Comparison of ENCODE assay signal across 17 cellular contexts in the genomic region with DNA sequence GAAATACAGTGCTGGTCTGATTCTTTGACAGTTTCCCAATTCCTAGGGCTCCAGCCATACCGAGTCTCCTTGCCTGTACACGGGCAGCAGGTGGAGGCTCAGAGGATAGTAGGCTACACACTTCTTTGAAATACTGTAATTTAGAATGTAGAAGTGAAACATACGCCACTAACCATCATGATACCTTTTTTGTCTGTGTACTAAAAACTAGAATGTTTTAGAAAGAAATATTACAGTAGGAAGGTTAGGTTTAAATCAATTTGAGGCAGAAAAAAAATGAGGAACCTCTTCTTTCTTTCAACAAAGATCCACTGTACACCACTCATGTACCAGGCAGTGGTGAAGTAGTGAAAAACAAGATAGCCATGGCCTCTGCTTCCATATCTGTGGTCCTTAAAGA.
DNase-seq lines count a peak whose midpoint lies in the region; ATAC-seq and TF ChIP-seq lines count a peak whose summit lies in the region.
"Had no signal": no experiment of that assay in that cellular context is flagged by ENCODE, and none has a peak within 500 bp of the region (broad histone marks: within the 10 kb centered on the region; RNA-seq: fewer than 3 reads in every experiment).

No MANE protein-coding gene starts in this region.

- peak overlapping the region; percentile 78 for H3K27ac Mint-ChIP-seq in activated T-cell treated with anti-CD3 and anti-CD28 coated beads, Interleukin-2, amount 50 U/mL, for 24 hours
- peak overlapping the region; percentile 17 for H3K27ac Mint-ChIP-seq in stimulated activated effector memory CD8-positive, alpha-beta T cell treated with anti-CD3 and anti-CD28 coated beads, Interleukin-12 subunit alpha, Interleukin-12 subunit beta, amount 100 ng/mL, for 72 hours
- H3K27ac Mint-ChIP-seq: activated CD8-positive, alpha-beta memory T cell treated with anti-CD3 and anti-CD28 coated beads, Interleukin-2, amount 10 ng/mL, durations not matched to agents 7 days and 5 days; type B pancreatic cell had no signal

- H3K27me3 Mint-ChIP-seq in activated T-cell treated with anti-CD3 and anti-CD28 coated beads, Interleukin-2, amount 50 U/mL, for 24 hours: peaks cover 89% of the 10 kb centered on the region

- peaks cover 46% of the 10 kb centered on the region for H3K4me1 Mint-ChIP-seq in activated T-cell treated with anti-CD3 and anti-CD28 coated beads, Interleukin-2, amount 50 U/mL, for 24 hours (ENCODE audit: low read depth)
- H3K4me1 Mint-ChIP-seq in stimulated activated effector memory CD8-positive, alpha-beta T cell treated with anti-CD3 and anti-CD28 coated beads, Interleukin-12 subunit alpha, Interleukin-12 subunit beta, amount 100 ng/mL, for 72 hours: peaks cover 30% of the 10 kb centered on the region

- no peak for TF ChIP-seq POLR2A in erythroblast (IDR thresholded peaks at IDR 0.05; ENCODE audit: low read length)

- H3K9me3 Mint-ChIP-seq in activated T-cell treated with anti-CD3 and anti-CD28 coated beads, Interleukin-2, amount 50 U/mL, for 24 hours: no peaks in the 10 kb centered on the region
- no peaks in the 10 kb centered on the region for H3K9me3 Mint-ChIP-seq in stimulated activated effector memory CD8-positive, alpha-beta T cell treated with anti-CD3 and anti-CD28 coated beads, Interleukin-12 subunit alpha, Interleukin-12 subunit beta, amount 100 ng/mL, for 72 hours
- H3K9me3 Mint-ChIP-seq: neural crest cell, type B pancreatic cell had no signal

- DNase-seq in activated T-cell treated with anti-CD3 and anti-CD28 coated beads, Interleukin-2, amount 50 U/mL, for 24 hours: no peak
- DNase-seq in activated T-cell treated with anti-CD3 and anti-CD28 coated beads for 4 hours: no peak
- DNase-seq in stimulated activated effector memory CD8-positive, alpha-beta T cell treated with anti-CD3 and anti-CD28 coated beads, Interleukin-12 subunit alpha, Interleukin-12 subunit beta, amount 100 ng/mL, for 72 hours (ENCODE audit: low spot score in 2 of 2): no peak
- DNase-seq in erythroblast (lab: John Stamatoyannopoulos, UW): no peak
- no peak for DNase-seq in stimulated activated CD4-positive, alpha-beta T cell treated with anti-CD3 and anti-CD28 coated beads, Interleukin-2, amount 100 ng/mL, for 24 hours
- no peak for DNase-seq in DMS 273 (lab: John Stamatoyannopoulos, UW; ENCODE audit: unreplicated experiment)
- DNase-seq: activated CD8-positive, alpha-beta memory T cell treated with anti-CD3 and anti-CD28 coated beads, Interleukin-2, amount 10 ng/mL, durations not matched to agents 7 days and 5 days; anterior cingulate cortex; glutamatergic neuron; NCI-H345; T-helper 9 cell had no signal

- ATAC-seq in GM21737 (IDR thresholded peaks at IDR 0.05; ENCODE audit: unreplicated experiment) (peak; percentile 50), HG03135 (IDR thresholded peaks at IDR 0.05; ENCODE audit: unreplicated experiment) (peak; percentile 57)
- no peak for ATAC-seq in stimulated activated effector memory CD8-positive, alpha-beta T cell treated with anti-CD3 and anti-CD28 coated beads, Interleukin-12 subunit alpha, Interleukin-12 subunit beta, amount 100 ng/mL, for 72 hours
- ATAC-seq: A549; activated CD8-positive, alpha-beta memory T cell treated with anti-CD3 and anti-CD28 coated beads, Interleukin-2, amount 10 ng/mL, durations not matched to agents 7 days and 5 days; left lobe of liver had no signal

- no peaks in the 10 kb centered on the region for H3K36me3 Mint-ChIP-seq in activated T-cell treated with anti-CD3 and anti-CD28 coated beads, Interleukin-2, amount 50 U/mL, for 24 hours (ENCODE audit: low read depth)
- no peaks in the 10 kb centered on the region for H3K36me3 Mint-ChIP-seq in stimulated activated effector memory CD8-positive, alpha-beta T cell treated with anti-CD3 and anti-CD28 coated beads, Interleukin-12 subunit alpha, Interleukin-12 subunit beta, amount 100 ng/mL, for 72 hours
- H3K36me3 Mint-ChIP-seq: activated CD8-positive, alpha-beta memory T cell treated with anti-CD3 and anti-CD28 coated beads, Interleukin-2, amount 10 ng/mL, durations not matched to agents 7 days and 5 days; type B pancreatic cell had no signal

- H3K4me3 Mint-ChIP-seq in activated T-cell treated with anti-CD3 and anti-CD28 coated beads, Interleukin-2, amount 50 U/mL, for 24 hours: no peak overlapping the region
- H3K4me3 Mint-ChIP-seq in stimulated activated effector memory CD8-positive, alpha-beta T cell treated with anti-CD3 and anti-CD28 coated beads, Interleukin-12 subunit alpha, Interleukin-12 subunit beta, amount 100 ng/mL, for 72 hours: no peak overlapping the region
- H3K4me3 Mint-ChIP-seq: activated CD8-positive, alpha-beta memory T cell treated with anti-CD3 and anti-CD28 coated beads, Interleukin-2, amount 10 ng/mL, durations not matched to agents 7 days and 5 days; neural crest cell; type B pancreatic cell had no signal
